ENCODE assay signal across 1 cellular context in genomic region chr5:92801921-92802320, GRCh38.
TF ChIP-seq lines count a peak whose summit lies in the region.

No MANE protein-coding gene starts in this region.

TF ChIP-seq in HEK293, 187 proteins besides CTCF, POLR2A, EP300 and RAD21 (continued from another document and continues in another):
- TF ChIP-seq ZNF280C (tag by site-specific recombination; IDR thresholded peaks at IDR 0.05): no peak
- TF ChIP-seq ZNF266 (tag by site-specific recombination; IDR thresholded peaks at IDR 0.05; ENCODE audit: low read depth): no peak
- TF ChIP-seq SCRT2 (tag by site-specific recombination; IDR thresholded peaks at IDR 0.05): 0 out of 2 replicates have a peak, but pooled peaks have one; percentile 10
- peak; percentile 98 for TF ChIP-seq ZNF843 (tag by site-specific recombination; IDR thresholded peaks at IDR 0.05)
- no peak for TF ChIP-seq ZNF645 (tag by site-specific recombination; IDR thresholded peaks at IDR 0.05)
- TF ChIP-seq ZNF639 (tag by site-specific recombination; IDR thresholded peaks at IDR 0.05): peak; percentile 66; the same call in 1 of the 2 replicates
- no peak for TF ChIP-seq ZNF426 (tag by site-specific recombination; IDR thresholded peaks at IDR 0.05)
- peak; percentile 73 for TF ChIP-seq ZBTB44 (tag by site-specific recombination; IDR thresholded peaks at IDR 0.05)
- TF ChIP-seq ZNF664 (tag by site-specific recombination; IDR thresholded peaks at IDR 0.05): 0 out of 2 replicates have a peak, but pooled peaks have one; percentile 8
- TF ChIP-seq ZBTB49 (tag by site-specific recombination; IDR thresholded peaks at IDR 0.05; ENCODE audit: low read depth): no peak
- TF ChIP-seq ZNF423 (tag by site-specific recombination; IDR thresholded peaks at IDR 0.05): no peak
- no peak for TF ChIP-seq ZNF837 (tag by site-specific recombination; IDR thresholded peaks at IDR 0.05)
- no peak for TF ChIP-seq GLIS1 (tag by site-specific recombination; IDR thresholded peaks at IDR 0.05)
- TF ChIP-seq ZNF433 (tag by site-specific recombination; IDR thresholded peaks at IDR 0.05; ENCODE audit: low read depth): no peak
- peak; percentile 60; the same call in 1 of the 2 replicates for TF ChIP-seq ZBTB21 (tag by site-specific recombination; IDR thresholded peaks at IDR 0.05)
- TF ChIP-seq SP3 (tag by site-specific recombination; IDR thresholded peaks at IDR 0.05): no peak
- TF ChIP-seq MEIS1 (CRISPR knock-in tag; IDR thresholded peaks at IDR 0.05; ENCODE audit: borderline replicate concordance): no peak; the same call in 1 of the 2 replicates
- TF ChIP-seq ZBTB6 (tag by site-specific recombination; IDR thresholded peaks at IDR 0.05): no peak
- peak; percentile 82 for TF ChIP-seq ZNF580 (tag by site-specific recombination; IDR thresholded peaks at IDR 0.05)
- TF ChIP-seq ZNF404 (tag by site-specific recombination; IDR thresholded peaks at IDR 0.05): no peak
- 0 out of 2 replicates have a peak, but pooled peaks have one; percentile 12 for TF ChIP-seq ZNF660 (tag by site-specific recombination; IDR thresholded peaks at IDR 0.05)
- TF ChIP-seq IKZF3 (tag by site-specific recombination; IDR thresholded peaks at IDR 0.05): peak; percentile 77
- TF ChIP-seq ZNF629 (tag by site-specific recombination; IDR thresholded peaks at IDR 0.05): peak; percentile 81
- TF ChIP-seq INSM2 (tag by site-specific recombination; IDR thresholded peaks at IDR 0.05): peak; percentile 78
- no peak for TF ChIP-seq ZNF302 (tag by site-specific recombination; IDR thresholded peaks at IDR 0.05; ENCODE audit: low read depth)
- TF ChIP-seq HOXC10 (CRISPR knock-in tag; IDR thresholded peaks at IDR 0.05): no peak
- no peak for TF ChIP-seq ZSCAN16 (tag by site-specific recombination; IDR thresholded peaks at IDR 0.05)
- TF ChIP-seq ELK4 (IDR thresholded peaks at IDR 0.05; ENCODE audit: borderline replicate concordance, low read depth, low read length): no peak
- TF ChIP-seq ZNF600 (tag by site-specific recombination; IDR thresholded peaks at IDR 0.05): peak; percentile 77
- TF ChIP-seq PRDM4 (tag by site-specific recombination; IDR thresholded peaks at IDR 0.05): peak; percentile 79
- peak; percentile 69; the same call in 1 of the 2 replicates for TF ChIP-seq WT1 (tag by site-specific recombination; IDR thresholded peaks at IDR 0.05)
- TF ChIP-seq OSR2 (tag by site-specific recombination; IDR thresholded peaks at IDR 0.05): peak; percentile 86
- no peak for TF ChIP-seq ZNF169 (tag by site-specific recombination; IDR thresholded peaks at IDR 0.05)
- TF ChIP-seq ZBTB11 (tag by site-specific recombination; conservative IDR thresholded peaks at IDR 0.05; ENCODE audit: low read depth): no peak
- TF ChIP-seq KLF8 (tag by site-specific recombination; IDR thresholded peaks at IDR 0.05): peak; percentile 76
- no peak for TF ChIP-seq ZIC2 (tag by site-specific recombination; IDR thresholded peaks at IDR 0.05)
- TF ChIP-seq ZNF133 (tag by site-specific recombination; IDR thresholded peaks at IDR 0.05): no peak
- TF ChIP-seq MYNN (tag by site-specific recombination; IDR thresholded peaks at IDR 0.05; ENCODE audit: borderline replicate concordance): no peak
- TF ChIP-seq ZSCAN4 (tag by site-specific recombination; IDR thresholded peaks at IDR 0.05): peak; percentile 71
